14 cellular contexts compared by ENCODE assay signal in genomic region chr22:31828739-31829138, GRCh38.
DNase-seq lines count a peak whose midpoint lies in the region; ATAC-seq and TF ChIP-seq lines count a peak whose summit lies in the region.
"Had no signal": no experiment of that assay in that cellular context is flagged by ENCODE, and none has a peak within 500 bp of the region (broad histone marks: within the 10 kb centered on the region; RNA-seq: fewer than 3 reads in every experiment).

No MANE protein-coding gene starts in this region.

- TF ChIP-seq CTCF in mammary epithelial cell (conservative IDR thresholded peaks at IDR 0.05 in 1 of 2, IDR thresholded peaks at IDR 0.05 in 1 of 2; ENCODE audit: extremely low read depth in 1 of 2, insufficient read depth in 1 of 2, low read depth in 1 of 2, low read length in 2 of 2) (no peak), osteocyte (IDR thresholded peaks at IDR 0.05) (no peak)

- WGBS in mammary epithelial cell (ENCODE audit: low coverage, missing lambda C conversion rate), result 93% methylated on average over 5 of the region's 5 CpGs

- in situ Hi-C loops in mammary epithelial cell (cut with MboI; ENCODE audit: low sequenced_read_pairs in 2 of 2), result no loop called here

- H3K4me3 Mint-ChIP-seq in osteocyte (ENCODE audit: unreplicated experiment), result no peak overlapping the region
- no peak overlapping the region for H3K4me3 Mint-ChIP-seq in activated CD4-positive, alpha-beta T cell treated with anti-CD3 and anti-CD28 coated beads, Interleukin-2, amount 10 ng/mL, durations not matched to agents 24 days and 14 days

- peak overlapping the region; percentile 80 for H3K27ac Mint-ChIP-seq in osteocyte (ENCODE audit: unreplicated experiment)
- H3K27ac Mint-ChIP-seq in activated CD4-positive, alpha-beta T cell treated with anti-CD3 and anti-CD28 coated beads, Interleukin-2, amount 10 ng/mL, durations not matched to agents 24 days and 14 days, result no peak overlapping the region

- no peaks in the 10 kb centered on the region for H3K36me3 ChIP-seq in mammary epithelial cell (ENCODE audit: insufficient read depth, low read length)
- H3K36me3 ChIP-seq: colonic mucosa had no signal

- peak; percentile 30 for DNase-seq in Daoy (ENCODE audit: low read depth)
- DNase-seq in LHCN-M2 (ENCODE audit: low read depth), result peak; percentile 27
- peak; percentile 2 for DNase-seq in mammary epithelial cell
- no peak for DNase-seq in osteocyte (ENCODE audit: extremely low spot score, unreplicated experiment)
- DNase-seq in T-helper 2 cell, result no peak
- no peak for DNase-seq in activated CD4-positive, alpha-beta T cell treated with anti-CD3 and anti-CD28 coated beads, Interleukin-2, amount 10 ng/mL, durations not matched to agents 24 days and 14 days
- DNase-seq: C1 segment of cervical spinal cord, colonic mucosa, DMS153, left lung, NCI-H1417 treated with DMSO at 0.1 percent for 48 hours, NCI-H82 had no signal

- no peaks in the 10 kb centered on the region for H3K9me3 ChIP-seq in mammary epithelial cell (replicated peaks; ENCODE audit: insufficient read depth, low read length)
- H3K9me3 ChIP-seq: colonic mucosa, left lung had no signal

- H4K20me1 ChIP-seq in mammary epithelial cell (ENCODE audit: insufficient read depth, low read length), result no peaks in the 10 kb centered on the region

- H2AFZ ChIP-seq in mammary epithelial cell (ENCODE audit: low read depth, low read length), result no peak overlapping the region
- H2AFZ ChIP-seq: parathyroid adenoma had no signal

- no peak overlapping the region for H3K9ac ChIP-seq in mammary epithelial cell (ENCODE audit: insufficient read depth, low read length)
- H3K9ac ChIP-seq: parathyroid adenoma had no signal

- intact Hi-C loops in mammary epithelial cell (cut with micrococcal nuclease), result no loop called here
- intact Hi-C loops in activated CD4-positive, alpha-beta T cell treated with anti-CD3 and anti-CD28 coated beads, Interleukin-2, amount 10 ng/mL, durations not matched to agents 24 days and 14 days (cut with micrococcal nuclease), result loop anchor here (1.0 to 10.0 kb wide), 4 partner anchors 10 to 226 kb away; partner anchors contain the start of gene DEPDC5

- H3K27ac ChIP-seq in mammary epithelial cell (ENCODE audit: insufficient read depth, low read depth, low read length), result peak overlapping the region; percentile 93
- H3K27ac ChIP-seq: colonic mucosa, parathyroid adenoma had no signal

- no peaks in the 10 kb centered on the region for H3K27me3 ChIP-seq in mammary epithelial cell (ENCODE audit: insufficient read depth, low read length)
- H3K27me3 ChIP-seq: colonic mucosa, left lung had no signal

- CTCF ChIA-PET in mammary epithelial cell (lab: Charles Lee; ENCODE audit: low non-redundant PET), result no interaction called here

- H3K9me3 Mint-ChIP-seq in osteocyte (ENCODE audit: unreplicated experiment), result no peaks in the 10 kb centered on the region
- H3K9me3 Mint-ChIP-seq in activated CD4-positive, alpha-beta T cell treated with anti-CD3 and anti-CD28 coated beads, Interleukin-2, amount 10 ng/mL, durations not matched to agents 24 days and 14 days, result no peaks in the 10 kb centered on the region

- BruUV-seq in mammary epithelial cell (replicated peaks; lab: Mats Ljungman, UMichigan), result no TSS peak

- peaks cover 13% of the 10 kb centered on the region for H3K4me1 Mint-ChIP-seq in osteocyte (ENCODE audit: unreplicated experiment)
- H3K4me1 Mint-ChIP-seq in activated CD4-positive, alpha-beta T cell treated with anti-CD3 and anti-CD28 coated beads, Interleukin-2, amount 10 ng/mL, durations not matched to agents 24 days and 14 days, result peaks cover 29% of the 10 kb centered on the region

- no peak for ATAC-seq in GM18498 (IDR thresholded peaks at IDR 0.05; ENCODE audit: unreplicated experiment)

- H3K36me3 Mint-ChIP-seq in osteocyte (ENCODE audit: unreplicated experiment), result peaks cover 22% of the 10 kb centered on the region
- peaks cover 44% of the 10 kb centered on the region for H3K36me3 Mint-ChIP-seq in activated CD4-positive, alpha-beta T cell treated with anti-CD3 and anti-CD28 coated beads, Interleukin-2, amount 10 ng/mL, durations not matched to agents 24 days and 14 days (ENCODE audit: low read depth)

- dilution Hi-C loops in mammary epithelial cell (cut with HindIII; ENCODE audit: low sequenced_read_pairs), result no loop called here

- H3K27me3 Mint-ChIP-seq in osteocyte (ENCODE audit: unreplicated experiment), result no peaks in the 10 kb centered on the region
- no peaks in the 10 kb centered on the region for H3K27me3 Mint-ChIP-seq in activated CD4-positive, alpha-beta T cell treated with anti-CD3 and anti-CD28 coated beads, Interleukin-2, amount 10 ng/mL, durations not matched to agents 24 days and 14 days

- no peak overlapping the region for H3K4me2 ChIP-seq in mammary epithelial cell (ENCODE audit: insufficient read depth, low read depth, low read length)

- H3K79me2 ChIP-seq in mammary epithelial cell (ENCODE audit: insufficient read depth, low read length), result no peaks in the 10 kb centered on the region
- H3K79me2 ChIP-seq: parathyroid adenoma had no signal

- H3K4me1 ChIP-seq in mammary epithelial cell (ENCODE audit: insufficient read depth, low read length), result peaks cover 36% of the 10 kb centered on the region
- H3K4me1 ChIP-seq: colonic mucosa, parathyroid adenoma had no signal

- no peak overlapping the region for H3K4me3 ChIP-seq in mammary epithelial cell (replicated peaks in 1 of 3; ENCODE audit: insufficient read depth in 1 of 3, low read depth in 2 of 3, low read length in 3 of 3)
- H3K4me3 ChIP-seq: colonic mucosa, left lung had no signal

Comparison
In these comparisons a context has a peak if more than half of its experiments do, and no peak if none do; other contexts are left out.
1. DNase-seq: peak in Daoy (single experiment), LHCN-M2 (single experiment) and mammary epithelial cell (single experiment); none in osteocyte (single experiment), T-helper 2 cell (0 of 5) and activated CD4-positive, alpha-beta T cell treated with anti-CD3 and anti-CD28 coated beads, Interleukin-2, amount 10 ng/mL, durations not matched to agents 24 days and 14 days (single experiment).